8 cellular contexts compared by ENCODE assay signal in the genomic region with DNA sequence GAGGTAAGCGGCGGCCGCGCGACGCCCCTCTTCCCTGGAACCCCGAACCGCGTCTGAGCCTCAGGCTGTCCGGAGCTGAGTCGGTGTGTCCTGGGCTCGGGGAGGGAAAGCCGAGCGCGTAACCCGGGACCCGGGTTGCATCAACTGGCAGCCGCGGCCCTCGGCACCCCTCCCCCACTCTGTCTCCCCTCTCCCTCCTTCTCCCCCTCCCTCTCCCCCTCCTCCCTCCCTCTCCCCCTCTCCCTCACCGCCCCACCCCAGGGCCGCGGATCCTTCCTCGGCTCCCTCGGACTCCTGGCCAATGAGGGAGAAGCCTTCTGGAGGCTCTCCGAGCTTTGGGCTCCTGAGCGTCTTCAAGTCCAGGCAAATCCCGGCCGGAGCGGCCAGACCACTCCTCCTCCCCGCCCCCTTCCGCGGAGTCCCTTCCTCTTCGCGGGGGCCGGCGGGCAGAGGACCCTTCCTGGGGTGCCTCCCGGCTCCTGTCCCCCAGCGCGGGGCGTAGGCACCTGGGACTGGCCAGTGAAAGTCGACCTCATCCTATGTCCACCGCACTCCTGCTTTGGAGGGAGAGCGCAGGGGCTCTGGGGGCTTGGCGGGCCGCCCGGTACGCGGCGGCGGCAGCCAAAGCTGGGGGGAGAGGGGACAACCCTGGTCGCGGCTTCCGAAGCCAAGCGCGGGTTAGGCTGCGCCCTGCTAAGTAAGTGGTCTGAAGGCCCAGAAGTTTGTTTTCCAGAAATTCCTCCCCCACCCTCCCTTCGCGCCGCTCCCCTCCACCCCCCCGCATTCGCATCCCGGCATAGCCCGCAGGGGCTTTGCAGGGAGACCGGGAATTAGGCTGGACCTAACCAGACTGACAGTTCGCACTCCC. TPM values are rescaled to one million over a fixed set of nuclear protein-coding genes. Genes with fewer than 3 reads are reported as not detected.
DNase-seq lines count a peak whose midpoint lies in the region; ATAC-seq and TF ChIP-seq lines count a peak whose summit lies in the region.

No MANE protein-coding gene starts in this region.

- TF ChIP-seq CTCF in kidney epithelial cell (IDR thresholded peaks at IDR 0.05; ENCODE audit: insufficient read depth, low read length, poor library complexity, severe bottlenecking) (no peak), smooth muscle cell (IDR thresholded peaks at IDR 0.05; ENCODE audit: borderline replicate concordance, insufficient read depth, poor library complexity, severe bottlenecking) (no peak)

- DNase-seq in EL, result peak; percentile 85
- peak; percentile 48 for DNase-seq in HS-27A (ENCODE audit: low read depth)
- peak; percentile 52 for DNase-seq in cerebellum (ENCODE audit: low spot score)
- DNase-seq in kidney epithelial cell (ENCODE audit: low read depth), result peak; percentile 49
- DNase-seq in smooth muscle cell (lab: John Stamatoyannopoulos, UW; ENCODE audit: unreplicated experiment), result peak; percentile 52
- DNase-seq in NCI-H187 treated with DMSO at 0.1 percent for 48 hours (lab: John Stamatoyannopoulos, UW), result no peak

- peak overlapping the region; percentile 71 for H3K4me3 Mint-ChIP-seq in T-helper 1 cell treated with Interleukin-12 subunit alpha and Interleukin-12 subunit beta and Interleukin-4 antibody, amounts not matched to agents 30 μg/mL and 1 μg/mL, for 36 hours

- H3K4me1 Mint-ChIP-seq in T-helper 1 cell treated with Interleukin-12 subunit alpha and Interleukin-12 subunit beta and Interleukin-4 antibody, amounts not matched to agents 30 μg/mL and 1 μg/mL, for 36 hours (ENCODE audit: low read depth), result peaks cover 36% of the 10 kb centered on the region

- H4K20me1 ChIP-seq in smooth muscle cell (ENCODE audit: low read depth), result peaks cover 52% of the 10 kb centered on the region

- ATAC-seq in HG03095 (IDR thresholded peaks at IDR 0.05; ENCODE audit: unreplicated experiment), result no peak

- H3K9me3 ChIP-seq in smooth muscle cell (replicated peaks; ENCODE audit: low read depth), result no peaks in the 10 kb centered on the region

- H3K4me3 ChIP-seq in kidney epithelial cell (ENCODE audit: low read depth, low read length) (peak overlapping the region; percentile 96), smooth muscle cell (peak overlapping the region; percentile 100)

- no peaks in the 10 kb centered on the region for H3K36me3 ChIP-seq in kidney epithelial cell (ENCODE audit: control insufficient read depth, insufficient read depth, low read length)
- no peaks in the 10 kb centered on the region for H3K36me3 ChIP-seq in smooth muscle cell (ENCODE audit: low read depth)

- H3K27ac ChIP-seq in smooth muscle cell (ENCODE audit: low read depth), result peak overlapping the region; percentile 91

- H3K27me3 Mint-ChIP-seq in T-helper 1 cell treated with Interleukin-12 subunit alpha and Interleukin-12 subunit beta and Interleukin-4 antibody, amounts not matched to agents 30 μg/mL and 1 μg/mL, for 36 hours (ENCODE audit: low read depth), result no peaks in the 10 kb centered on the region

- WGBS in smooth muscle cell (ENCODE audit: low lambda C conversion rate), result 2% methylated on average over 34 of the region's 66 CpGs

- H3K36me3 Mint-ChIP-seq in T-helper 1 cell treated with Interleukin-12 subunit alpha and Interleukin-12 subunit beta and Interleukin-4 antibody, amounts not matched to agents 30 μg/mL and 1 μg/mL, for 36 hours (ENCODE audit: low read depth), result peaks cover 7% of the 10 kb centered on the region

- peaks cover 11% of the 10 kb centered on the region for H3K4me1 ChIP-seq in smooth muscle cell (ENCODE audit: low read depth)

- H3K79me2 ChIP-seq in smooth muscle cell (ENCODE audit: low read depth), result peaks cover 58% of the 10 kb centered on the region

- peak overlapping the region; percentile 43 for H3K27ac Mint-ChIP-seq in T-helper 1 cell treated with Interleukin-12 subunit alpha and Interleukin-12 subunit beta and Interleukin-4 antibody, amounts not matched to agents 30 μg/mL and 1 μg/mL, for 36 hours

- H3K4me2 ChIP-seq in smooth muscle cell, result peak overlapping the region; percentile 80

- H2AFZ ChIP-seq in smooth muscle cell (ENCODE audit: low read depth), result no peak overlapping the region

- H3F3A ChIP-seq in smooth muscle cell (ENCODE audit: low read depth), result no peaks in the 10 kb centered on the region

- H3K27me3 ChIP-seq in kidney epithelial cell (ENCODE audit: control insufficient read depth, insufficient read depth, low read length) (no peaks in the 10 kb centered on the region), smooth muscle cell (ENCODE audit: low read depth) (no peaks in the 10 kb centered on the region)

- H3K9ac ChIP-seq in smooth muscle cell (ENCODE audit: low read depth), result peak overlapping the region; percentile 96

- H3K9me3 Mint-ChIP-seq in T-helper 1 cell treated with Interleukin-12 subunit alpha and Interleukin-12 subunit beta and Interleukin-4 antibody, amounts not matched to agents 30 μg/mL and 1 μg/mL, for 36 hours, result no peaks in the 10 kb centered on the region

RNA-seq across cellular contexts. Expression of a gene that starts 0.9 kb away (rescaled TPM):
- total RNA-seq in cerebellum, result 3.2 TPM
- 121 and 147 TPM in 2 replicates for total RNA-seq in kidney epithelial cell
- 28.8 and 30.8 TPM in 2 replicates for total RNA-seq in smooth muscle cell
- polyA plus RNA-seq in smooth muscle cell, result 42.8 and 45.4 TPM in 2 replicates

RNA-seq across cellular contexts. Expression of a gene that starts 24.2 kb away (rescaled TPM):
- total RNA-seq in cerebellum, result 31.5 TPM
- total RNA-seq in kidney epithelial cell, result 233 and 247 TPM in 2 replicates
- total RNA-seq in smooth muscle cell, result 359 and 460 TPM in 2 replicates
- polyA plus RNA-seq in smooth muscle cell, result 547 and 550 TPM in 2 replicates

RNA-seq across cellular contexts. Expression of a gene that starts 27.3 kb away (rescaled TPM):
- total RNA-seq in cerebellum (34.1 TPM), kidney epithelial cell (78.9 and 93.3 TPM in 2 replicates), smooth muscle cell (72.3 and 76.1 TPM in 2 replicates)
- 105 and 114 TPM in 2 replicates for polyA plus RNA-seq in smooth muscle cell
